Comparison of ENCODE assay signal across 32 cellular contexts in genomic region chr4:59630922-59631321, GRCh38.
"Had no signal": no experiment of that assay in that cellular context is flagged by ENCODE, and none has a peak within 500 bp of the region (broad histone marks: within the 10 kb centered on the region; RNA-seq: fewer than 3 reads in every experiment).

No MANE protein-coding gene starts in this region.

- H3K36me3 Mint-ChIP-seq: activated CD4-positive, alpha-beta memory T cell treated with anti-CD3 and anti-CD28 coated beads for 36 hours; activated naive CD8-positive, alpha-beta T cell treated with anti-CD3 and anti-CD28 coated beads for 36 hours; T-cell had no signal

- H3K27me3 Mint-ChIP-seq: activated B cell treated with CpG ODN at 0.5 μM for 24 hours; activated CD4-positive, alpha-beta memory T cell treated with anti-CD3 and anti-CD28 coated beads for 36 hours; activated CD4-positive, alpha-beta T cell treated with anti-CD3 and anti-CD28 coated beads, Interleukin-2, amount 10 ng/mL, durations not matched to agents 24 days and 14 days; activated CD8-positive, alpha-beta T cell treated with anti-CD3 and anti-CD28 coated beads for 36 hours; activated naive CD8-positive, alpha-beta T cell treated with anti-CD3 and anti-CD28 coated beads for 36 hours; activated T-helper 17 cell treated with anti-CD3 and anti-CD28 coated beads, Interleukin-2, amount 50 U/mL, for 72 hours; T-cell; T-helper 17 cell had no signal

- H3K27me3 ChIP-seq: adrenal gland, body of pancreas, brain microvascular endothelial cell, breast epithelium had no signal

- H3K36me3 ChIP-seq: adrenal gland, brain microvascular endothelial cell, breast epithelium had no signal

- H3K4me1 ChIP-seq: adrenal gland, body of pancreas, breast epithelium had no signal

- H3K4me3 ChIP-seq: adrenal gland, body of pancreas, breast epithelium had no signal

- H3K4me3 Mint-ChIP-seq: activated B cell treated with CpG ODN at 0.5 μM for 24 hours; activated CD4-positive, alpha-beta memory T cell treated with anti-CD3 and anti-CD28 coated beads for 36 hours; activated CD4-positive, alpha-beta T cell treated with anti-CD3 and anti-CD28 coated beads, Interleukin-2, amount 10 ng/mL, durations not matched to agents 24 days and 14 days; activated CD8-positive, alpha-beta T cell treated with anti-CD3 and anti-CD28 coated beads for 36 hours; activated naive CD4-positive, alpha-beta T cell treated with anti-CD3 and anti-CD28 coated beads for 36 hours; activated naive CD8-positive, alpha-beta T cell treated with anti-CD3 and anti-CD28 coated beads for 36 hours; activated T-cell treated with anti-CD3 and anti-CD28 coated beads, Interleukin-2, amount 50 U/mL, for 4 hours; activated T-cell treated with anti-CD3 and anti-CD28 coated beads, Interleukin-2, amount 50 U/mL, for 72 hours; activated T-helper 1 cell treated with anti-CD3 and anti-CD28 coated beads, Interleukin-12 subunit alpha, Interleukin-12 subunit beta, Interleukin-2, Interleukin-4 antibody, amounts not matched to agents 30 ng/mL and 10 ng/mL and 1 ng/mL, durations not matched to agents 14 hours and 24 hours and 36 hours; activated T-helper 17 cell treated with anti-CD3 and anti-CD28 coated beads, Interleukin-2, amount 50 U/mL, for 72 hours; T-cell; T-helper 17 cell had no signal

- H3K9me3 ChIP-seq: adrenal gland, body of pancreas, breast epithelium had no signal

- H3K27ac ChIP-seq: adrenal gland, body of pancreas, brain microvascular endothelial cell, breast epithelium had no signal

- H3K27ac Mint-ChIP-seq: activated B cell treated with CpG ODN at 0.5 μM for 24 hours; activated CD4-positive, alpha-beta memory T cell treated with anti-CD3 and anti-CD28 coated beads for 36 hours; activated CD4-positive, alpha-beta T cell treated with anti-CD3 and anti-CD28 coated beads, Interleukin-2, amount 10 ng/mL, durations not matched to agents 24 days and 14 days; activated CD8-positive, alpha-beta T cell treated with anti-CD3 and anti-CD28 coated beads for 36 hours; activated naive CD4-positive, alpha-beta T cell treated with anti-CD3 and anti-CD28 coated beads for 36 hours; activated naive CD4-positive, alpha-beta T cell treated with anti-CD3 and anti-CD28 coated beads, Interleukin-2, amount 50 U/mL, for 72 hours; activated naive CD8-positive, alpha-beta T cell treated with anti-CD3 and anti-CD28 coated beads for 36 hours; activated T-cell treated with anti-CD3 and anti-CD28 coated beads, Interleukin-2, amount 50 U/mL, for 72 hours; activated T-helper 1 cell treated with anti-CD3 and anti-CD28 coated beads, Interleukin-12 subunit alpha, Interleukin-12 subunit beta, Interleukin-2, Interleukin-4 antibody, amounts not matched to agents 30 ng/mL and 10 ng/mL and 1 ng/mL, durations not matched to agents 14 hours and 24 hours and 36 hours; activated T-helper 17 cell treated with anti-CD3 and anti-CD28 coated beads, Interleukin-2, amount 50 U/mL, for 72 hours; T-cell; T-helper 17 cell had no signal

- ATAC-seq: activated CD8-positive, alpha-beta T cell treated with anti-CD3 and anti-CD28 coated beads for 36 hours; activated naive CD4-positive, alpha-beta T cell treated with anti-CD3 and anti-CD28 coated beads, Interleukin-2, amount 50 U/mL, for 72 hours; activated T-cell treated with anti-CD3 and anti-CD28 coated beads, Interleukin-2, amount 50 U/mL, for 4 hours; activated T-cell treated with anti-CD3 and anti-CD28 coated beads, Interleukin-2, amount 50 U/mL, for 72 hours; activated T-helper 17 cell treated with anti-CD3 and anti-CD28 coated beads, Interleukin-2, amount 50 U/mL, for 72 hours; body of pancreas; T-cell; T-helper 17 cell had no signal

- H3K4me1 Mint-ChIP-seq: activated B cell treated with CpG ODN at 0.5 μM for 24 hours; activated CD4-positive, alpha-beta T cell treated with anti-CD3 and anti-CD28 coated beads, Interleukin-2, amount 10 ng/mL, durations not matched to agents 24 days and 14 days; activated naive CD8-positive, alpha-beta T cell treated with anti-CD3 and anti-CD28 coated beads for 36 hours; activated T-helper 17 cell treated with anti-CD3 and anti-CD28 coated beads, Interleukin-2, amount 50 U/mL, for 72 hours; T-cell; T-helper 17 cell had no signal

- DNase-seq: activated B cell treated with CpG ODN at 0.5 μM for 24 hours; activated CD4-positive, alpha-beta memory T cell treated with anti-CD3 and anti-CD28 coated beads for 36 hours; activated CD4-positive, alpha-beta T cell treated with anti-CD3 and anti-CD28 coated beads for 4 hours; activated CD4-positive, alpha-beta T cell treated with anti-CD3 and anti-CD28 coated beads, Interleukin-2, amount 10 ng/mL, durations not matched to agents 24 days and 14 days; activated CD4-positive, alpha-beta T cell treated with anti-CD3 and anti-CD28 coated beads, Interleukin-2, amount 50 U/mL, for 1 hour; activated CD4-positive, alpha-beta T cell treated with anti-CD3 and anti-CD28 coated beads, Interleukin-2, amount 50 U/mL, for 4 hours; activated CD4-positive, CD25-positive, alpha-beta regulatory T cell treated with anti-CD3 and anti-CD28 coated beads, Interleukin-2, amount 50 U/mL, for 72 hours; activated CD8-positive, alpha-beta memory T cell treated with anti-CD3 and anti-CD28 coated beads, Interleukin-2, amount 50 U/mL, for 4 hours; activated CD8-positive, alpha-beta T cell treated with anti-CD3 and anti-CD28 coated beads for 36 hours; activated effector memory CD4-positive, alpha-beta T cell treated with anti-CD3 and anti-CD28 coated beads, Interleukin-2, amount 50 U/mL, for 16 hours; activated gamma-delta T cell treated with Interleukin-2 at 50 U/mL for 16 hours; activated naive CD4-positive, alpha-beta T cell; activated naive CD4-positive, alpha-beta T cell treated with anti-CD3 and anti-CD28 coated beads for 36 hours; activated naive CD4-positive, alpha-beta T cell treated with anti-CD3 and anti-CD28 coated beads, Interleukin-2, amount 50 U/mL, for 16 hours; activated naive CD8-positive, alpha-beta T cell treated with anti-CD3 and anti-CD28 coated beads for 36 hours; activated T-cell treated with anti-CD3 and anti-CD28 coated beads for 4 hours; activated T-cell treated with anti-CD3 and anti-CD28 coated beads, Interleukin-2, amount 50 U/mL, for 1 hour; activated T-cell treated with anti-CD3 and anti-CD28 coated beads, Interleukin-2, amount 50 U/mL, for 4 hours; activated T-cell treated with anti-CD3 and anti-CD28 coated beads, Interleukin-2, amount 50 U/mL, for 72 hours; adrenal gland; amniotic stem cell; aorta; body of pancreas; brain microvascular endothelial cell; central memory CD4-positive, alpha-beta T cell; T-cell; T-helper 17 cell; T1000 had no signal
